9 cellular contexts compared by ENCODE assay signal in genomic region chr1:119611701-119612113, GRCh38. TPM values are rescaled to one million over a fixed set of nuclear protein-coding genes. Genes with fewer than 3 reads are reported as not detected.
A peak's percentile ranks its signal among the peaks of the same experiment; 100 is the strongest.
DNase-seq lines count a peak whose midpoint lies in the region; ATAC-seq and TF ChIP-seq lines count a peak whose summit lies in the region.
"Had no signal": no experiment of that assay in that cellular context is flagged by ENCODE, and none has a peak within 500 bp of the region (broad histone marks: within the 10 kb centered on the region; RNA-seq: fewer than 3 reads in every experiment).

No MANE protein-coding gene starts in this region.

- intact Hi-C loops in transverse colon (cut with DNase I; ENCODE audit: low total_unique reads), result no loop called here

- H3K4me3 ChIP-seq in HL-60 (replicated peaks; ENCODE audit: insufficient read depth, low read length) (no peak overlapping the region), neural progenitor cell (no peak overlapping the region), transverse colon (no peak overlapping the region)

- in situ Hi-C loops in transverse colon (cut with MboI; ENCODE audit: low pct_ligation_motif_present in 1 of 4, low pct_unique_long_range_greater_than_20kb in 1 of 4, low sequenced_read_pairs in 3 of 4), result loop anchor here in 3 of 4 donors (5.0 to 10.0 kb wide), 2 partner anchors 53 to 56 kb away; no protein-coding TSS in a partner anchor

- H3K4me2 ChIP-seq in neural progenitor cell, result no peak overlapping the region

- no peaks in the 10 kb centered on the region for H3K9me3 ChIP-seq in neural progenitor cell (ENCODE audit: low read depth)
- H3K9me3 ChIP-seq in transverse colon, result no peaks in the 10 kb centered on the region

- no peak overlapping the region for H3K4me3 Mint-ChIP-seq in activated T-cell treated with anti-CD3 and anti-CD28 coated beads, Interleukin-2, amount 50 U/mL, for 24 hours
- H3K4me3 Mint-ChIP-seq in neural progenitor cell, result no peak overlapping the region
- H3K4me3 Mint-ChIP-seq: activated B cell treated with CpG ODN at 0.5 μM for 24 hours had no signal

- no peaks in the 10 kb centered on the region for H3K9me3 Mint-ChIP-seq in activated T-cell treated with anti-CD3 and anti-CD28 coated beads, Interleukin-2, amount 50 U/mL, for 24 hours
- H3K9me3 Mint-ChIP-seq in neural progenitor cell, result no peaks in the 10 kb centered on the region
- H3K9me3 Mint-ChIP-seq: activated B cell treated with CpG ODN at 0.5 μM for 24 hours had no signal

- H3K36me3 Mint-ChIP-seq in activated T-cell treated with anti-CD3 and anti-CD28 coated beads, Interleukin-2, amount 50 U/mL, for 24 hours (ENCODE audit: low read depth), result no peaks in the 10 kb centered on the region
- H3K36me3 Mint-ChIP-seq in neural progenitor cell, result no peaks in the 10 kb centered on the region

- H3K27ac ChIP-seq in HL-60 (replicated peaks) (no peak overlapping the region), neural progenitor cell (no peak overlapping the region), transverse colon (no peak overlapping the region)

- no peaks in the 10 kb centered on the region for H3K4me1 ChIP-seq in neural progenitor cell
- peaks cover 0 to 6% (median 1%) of the 10 kb centered on the region in 4 donors for H3K4me1 ChIP-seq in transverse colon

- H3F3A ChIP-seq in neural progenitor cell (ENCODE audit: low read depth), result no peaks in the 10 kb centered on the region

- no peaks in the 10 kb centered on the region for H3K4me1 Mint-ChIP-seq in activated T-cell treated with anti-CD3 and anti-CD28 coated beads, Interleukin-2, amount 50 U/mL, for 24 hours (ENCODE audit: low read depth)
- peaks cover 2% of the 10 kb centered on the region for H3K4me1 Mint-ChIP-seq in neural progenitor cell

- no peaks in the 10 kb centered on the region for H3K79me2 ChIP-seq in neural progenitor cell (ENCODE audit: low read depth)

- H3K27me3 Mint-ChIP-seq in activated T-cell treated with anti-CD3 and anti-CD28 coated beads, Interleukin-2, amount 50 U/mL, for 24 hours, result peaks cover 23% of the 10 kb centered on the region
- H3K27me3 Mint-ChIP-seq in neural progenitor cell (ENCODE audit: insufficient read depth, low read depth), result peaks cover 2% of the 10 kb centered on the region

- H3K27ac Mint-ChIP-seq in activated T-cell treated with anti-CD3 and anti-CD28 coated beads, Interleukin-2, amount 50 U/mL, for 24 hours, result no peak overlapping the region
- peak overlapping the region; percentile 76 for H3K27ac Mint-ChIP-seq in neural progenitor cell
- H3K27ac Mint-ChIP-seq: activated B cell treated with CpG ODN at 0.5 μM for 24 hours had no signal

- TF ChIP-seq CTCF in HL-60 (IDR thresholded peaks at IDR 0.05; ENCODE audit: insufficient read depth, low read length) (peak; percentile 82), neural progenitor cell (IDR thresholded peaks at IDR 0.05) (peak; percentile 96), transverse colon (IDR thresholded peaks at IDR 0.05) (peak; percentile 90 to 94 (median 91))

- DNase-seq in ELF-1 (ENCODE audit: low read depth, low spot score) (peak; percentile 92), HL-60 (ENCODE audit: low read depth in 1 of 2, low spot score in 1 of 2) (peak in 1 of 2 experiments; percentile 69), NOMO-1 treated with DMSO at 0.1 percent for 48 hours (lab: John Stamatoyannopoulos, UW; ENCODE audit: unreplicated experiment) (peak; percentile 21), fibroblast of peridontal ligament (ENCODE audit: extremely low read depth) (peak; percentile 23), neural progenitor cell (ENCODE audit: low spot score) (peak; percentile 84), transverse colon (peak; percentile 91)
- DNase-seq in activated T-cell treated with anti-CD3 and anti-CD28 coated beads, Interleukin-2, amount 50 U/mL, for 24 hours, result peak; percentile 72
- DNase-seq: activated B cell treated with CpG ODN at 0.5 μM for 24 hours had no signal

- no peak for TF ChIP-seq POLR2A in transverse colon (IDR thresholded peaks at IDR 0.05)

- TF ChIP-seq EP300 in transverse colon (IDR thresholded peaks at IDR 0.05; ENCODE audit: low read depth), result no peak

- ATAC-seq in GM19035 (IDR thresholded peaks at IDR 0.05; ENCODE audit: unreplicated experiment), result no peak

- H3K27me3 ChIP-seq in HL-60 (ENCODE audit: insufficient read depth, poor library complexity, severe bottlenecking) (no peaks in the 10 kb centered on the region), neural progenitor cell (no peaks in the 10 kb centered on the region), transverse colon (no peaks in the 10 kb centered on the region)

- H2AFZ ChIP-seq in neural progenitor cell (replicated peaks), result no peak overlapping the region

- no peaks in the 10 kb centered on the region for H4K20me1 ChIP-seq in neural progenitor cell (ENCODE audit: low read depth)

- WGBS in transverse colon (ENCODE audit: low coverage in 1 of 2), 2 donors, result 22% methylated on average over 8 of the region's 8 CpGs; no CpG with 5 or more reads in 1 of the 2 donors

- no peak overlapping the region for H3K9ac ChIP-seq in neural progenitor cell

- H3K36me3 ChIP-seq in neural progenitor cell (no peaks in the 10 kb centered on the region), transverse colon (no peaks in the 10 kb centered on the region)

RNA-seq across cellular contexts. Expression of gene ZNF697, which starts 36.4 kb away (rescaled TPM):
- total RNA-seq in neural progenitor cell (ENCODE audit: low replicate concordance) (8.3 and 9.8 TPM in 2 replicates), transverse colon (1 to 10 TPM in 3 of 4 donors, under 1 TPM in 1; 1.00 to 5.6 (median 2.9) TPM)
